In genomic region chrX:19879181-19879580, GRCh38 we compare ENCODE assay signal across 29 cellular contexts. TPM values are rescaled to one million over a fixed set of nuclear protein-coding genes. Genes with fewer than 3 reads are reported as not detected.
DNase-seq lines count a peak whose midpoint lies in the region; ATAC-seq, FAIRE-seq and TF ChIP-seq lines count a peak whose summit lies in the region.
"Had no signal": no experiment of that assay in that cellular context is flagged by ENCODE, and none has a peak within 500 bp of the region (broad histone marks: within the 10 kb centered on the region; RNA-seq: fewer than 3 reads in every experiment).

No MANE protein-coding gene starts in this region.

- DNase-seq in activated CD4-positive, alpha-beta T cell treated with anti-CD3 and anti-CD28 coated beads for 48 hours, result peak; percentile 7
- no peak for DNase-seq in activated CD4-positive, alpha-beta T cell treated with anti-CD3 and anti-CD28 coated beads for 36 hours
- no peak for DNase-seq in GM12891 (ENCODE audit: insufficient read length, low spot score)
- DNase-seq in UCSD-AML1 (lab: John Stamatoyannopoulos, UW; ENCODE audit: unreplicated experiment), result peak; percentile 25
- no peak for DNase-seq in stimulated activated naive B cell treated with anti-CD40 and anti-IgM and Interleukin-4, amounts not matched to agents 10 μg/mL and 1 μg/mL and 100 μg/mL, for 72 hours
- no peak for DNase-seq in middle frontal gyrus (ENCODE audit: extremely low spot score, low spot score)
- DNase-seq in activated T-helper 2 cell treated with anti-CD3 and anti-CD28 coated beads, Interferon-gamma antibody, Interleukin-2, Interleukin-4, amounts not matched to agents 10 μg/mL and 5 μg/mL and 100 μg/mL, durations not matched to agents 14 hours and 24 hours and 36 hours (ENCODE audit: low spot score), result no peak
- no peak for DNase-seq in NCI-H2029 (lab: John Stamatoyannopoulos, UW)
- DNase-seq: 8988T; activated CD4-positive, alpha-beta T cell treated with anti-CD3 and anti-CD28 coated beads for 1 hour; activated T-cell treated with anti-CD3 and anti-CD28 coated beads for 4 hours; anterior cingulate cortex; CD4-positive, CD25-positive, alpha-beta regulatory T cell; DMS79 treated with DMSO at 0.1 percent for 48 hours; HFFc6; naive B cell; NCI-H1417 treated with DMSO at 0.1 percent for 48 hours; NCI-H2081; NCI-H526 treated with DMSO at 0.1 percent for 48 hours; nucleus accumbens; PC-9; sigmoid colon; stimulated activated CD4-positive, alpha-beta T cell treated with anti-CD3 and anti-CD28 coated beads, Interleukin-4, amount 100 ng/mL, for 1 hour; substantia nigra had no signal

- FAIRE-seq in GM12891 (lab: Jason Lieb, UNC), result peak; percentile 58
- FAIRE-seq: bronchial epithelial cell had no signal

- H3K27ac Mint-ChIP-seq in activated CD4-positive, alpha-beta T cell treated with anti-CD3 and anti-CD28 coated beads for 36 hours, result no peak overlapping the region
- peak overlapping the region; percentile 77 for H3K27ac Mint-ChIP-seq in stimulated activated naive B cell treated with anti-CD40 and anti-IgM and Interleukin-4, amounts not matched to agents 10 μg/mL and 1 μg/mL and 100 μg/mL, for 72 hours
- no peak overlapping the region for H3K27ac Mint-ChIP-seq in activated T-helper 2 cell treated with anti-CD3 and anti-CD28 coated beads, Interferon-gamma antibody, Interleukin-2, Interleukin-4, amounts not matched to agents 10 μg/mL and 5 μg/mL and 100 μg/mL, durations not matched to agents 14 hours and 24 hours and 36 hours
- H3K27ac Mint-ChIP-seq: HFFc6, mesothelial cell of epicardium, type B pancreatic cell had no signal

- H3K4me1 Mint-ChIP-seq in activated CD4-positive, alpha-beta T cell treated with anti-CD3 and anti-CD28 coated beads for 36 hours, result peaks cover 75% of the 10 kb centered on the region
- H3K4me1 Mint-ChIP-seq in stimulated activated naive B cell treated with anti-CD40 and anti-IgM and Interleukin-4, amounts not matched to agents 10 μg/mL and 1 μg/mL and 100 μg/mL, for 72 hours, result peaks cover 56 to 84% of the 10 kb centered on the region in 2 donors
- peaks cover 63% of the 10 kb centered on the region for H3K4me1 Mint-ChIP-seq in activated T-helper 2 cell treated with anti-CD3 and anti-CD28 coated beads, Interferon-gamma antibody, Interleukin-2, Interleukin-4, amounts not matched to agents 10 μg/mL and 5 μg/mL and 100 μg/mL, durations not matched to agents 14 hours and 24 hours and 36 hours (ENCODE audit: low read depth)

- H3K9me3 Mint-ChIP-seq in activated CD4-positive, alpha-beta T cell treated with anti-CD3 and anti-CD28 coated beads for 36 hours (ENCODE audit: low read depth), result no peaks in the 10 kb centered on the region
- peaks cover 0 to 1% of the 10 kb centered on the region in 2 donors for H3K9me3 Mint-ChIP-seq in stimulated activated naive B cell treated with anti-CD40 and anti-IgM and Interleukin-4, amounts not matched to agents 10 μg/mL and 1 μg/mL and 100 μg/mL, for 72 hours
- H3K9me3 Mint-ChIP-seq in activated T-helper 2 cell treated with anti-CD3 and anti-CD28 coated beads, Interferon-gamma antibody, Interleukin-2, Interleukin-4, amounts not matched to agents 10 μg/mL and 5 μg/mL and 100 μg/mL, durations not matched to agents 14 hours and 24 hours and 36 hours, result no peaks in the 10 kb centered on the region
- H3K9me3 Mint-ChIP-seq: activated naive CD4-positive, alpha-beta T cell treated with anti-CD3 and anti-CD28 coated beads, Interleukin-2, amount 50 U/mL, for 72 hours; CD4-positive, CD25-positive, alpha-beta regulatory T cell; HFFc6; naive B cell had no signal

- intact Hi-C loops in activated CD4-positive, alpha-beta T cell treated with anti-CD3 and anti-CD28 coated beads for 36 hours (cut with DNase I, micrococcal nuclease), result no loop called here
- intact Hi-C loops in activated T-helper 2 cell treated with anti-CD3 and anti-CD28 coated beads, Interferon-gamma antibody, Interleukin-2, Interleukin-4, amounts not matched to agents 10 μg/mL and 5 μg/mL and 100 μg/mL, durations not matched to agents 14 hours and 24 hours and 36 hours (cut with micrococcal nuclease), result no loop called here

- H3K27me3 Mint-ChIP-seq in activated CD4-positive, alpha-beta T cell treated with anti-CD3 and anti-CD28 coated beads for 36 hours, result no peaks in the 10 kb centered on the region
- peaks cover 0 to 5% of the 10 kb centered on the region in 2 donors for H3K27me3 Mint-ChIP-seq in stimulated activated naive B cell treated with anti-CD40 and anti-IgM and Interleukin-4, amounts not matched to agents 10 μg/mL and 1 μg/mL and 100 μg/mL, for 72 hours
- H3K27me3 Mint-ChIP-seq in activated T-helper 2 cell treated with anti-CD3 and anti-CD28 coated beads, Interferon-gamma antibody, Interleukin-2, Interleukin-4, amounts not matched to agents 10 μg/mL and 5 μg/mL and 100 μg/mL, durations not matched to agents 14 hours and 24 hours and 36 hours (ENCODE audit: low read depth), result no peaks in the 10 kb centered on the region
- H3K27me3 Mint-ChIP-seq: CD4-positive, CD25-positive, alpha-beta regulatory T cell had no signal

- TF ChIP-seq POLR2A in GM12891 (IDR thresholded peaks at IDR 0.05; ENCODE audit: low read depth, low read length), result no peak

- POLR2A ChIA-PET in activated CD4-positive, alpha-beta T cell treated with anti-CD3 and anti-CD28 coated beads for 36 hours (lab: Charles Lee), result no interaction called here

- CTCF ChIA-PET in activated CD4-positive, alpha-beta T cell treated with anti-CD3 and anti-CD28 coated beads for 36 hours (lab: Charles Lee), result no interaction called here

- peaks cover 28% of the 10 kb centered on the region for H3K36me3 Mint-ChIP-seq in activated CD4-positive, alpha-beta T cell treated with anti-CD3 and anti-CD28 coated beads for 36 hours (ENCODE audit: low read depth)
- peaks cover 27 to 39% of the 10 kb centered on the region in 2 donors for H3K36me3 Mint-ChIP-seq in stimulated activated naive B cell treated with anti-CD40 and anti-IgM and Interleukin-4, amounts not matched to agents 10 μg/mL and 1 μg/mL and 100 μg/mL, for 72 hours
- peaks cover 27% of the 10 kb centered on the region for H3K36me3 Mint-ChIP-seq in activated T-helper 2 cell treated with anti-CD3 and anti-CD28 coated beads, Interferon-gamma antibody, Interleukin-2, Interleukin-4, amounts not matched to agents 10 μg/mL and 5 μg/mL and 100 μg/mL, durations not matched to agents 14 hours and 24 hours and 36 hours (ENCODE audit: low read depth)
- H3K36me3 Mint-ChIP-seq: type B pancreatic cell had no signal

- no peak overlapping the region for H3K4me3 Mint-ChIP-seq in activated CD4-positive, alpha-beta T cell treated with anti-CD3 and anti-CD28 coated beads for 36 hours
- peak overlapping the region in 1 of 2 donors; percentile 4 for H3K4me3 Mint-ChIP-seq in stimulated activated naive B cell treated with anti-CD40 and anti-IgM and Interleukin-4, amounts not matched to agents 10 μg/mL and 1 μg/mL and 100 μg/mL, for 72 hours
- no peak overlapping the region for H3K4me3 Mint-ChIP-seq in activated T-helper 2 cell treated with anti-CD3 and anti-CD28 coated beads, Interferon-gamma antibody, Interleukin-2, Interleukin-4, amounts not matched to agents 10 μg/mL and 5 μg/mL and 100 μg/mL, durations not matched to agents 14 hours and 24 hours and 36 hours (ENCODE audit: low read depth)
- H3K4me3 Mint-ChIP-seq: HFFc6, mesothelial cell of epicardium, type B pancreatic cell had no signal

- ATAC-seq in activated CD4-positive, alpha-beta T cell treated with anti-CD3 and anti-CD28 coated beads for 36 hours, result no peak
- no peak for ATAC-seq in stimulated activated naive B cell treated with anti-CD40 and anti-IgM and Interleukin-4, amounts not matched to agents 10 μg/mL and 1 μg/mL and 100 μg/mL, for 72 hours (replicated peaks)
- ATAC-seq: gastroesophageal sphincter had no signal

TF ChIP-seq in GM12891, 5 proteins besides CTCF, POLR2A, EP300 and RAD21:
- TF ChIP-seq POU2F2 (IDR thresholded peaks at IDR 0.05; ENCODE audit: low read depth, low read length), result no peak
- TF ChIP-seq PAX5 (IDR thresholded peaks at IDR 0.05; ENCODE audit: insufficient read depth, low read length, severe bottlenecking), result no peak
- no peak for TF ChIP-seq SPI1 (IDR thresholded peaks at IDR 0.05; ENCODE audit: low read depth, low read length)
- no peak for TF ChIP-seq POLR2AphosphoS5 (IDR thresholded peaks at IDR 0.05; ENCODE audit: low read depth, low read length)
- TF ChIP-seq TAF1 (IDR thresholded peaks at IDR 0.05; ENCODE audit: low read depth, low read length), result no peak

RNA-seq across cellular contexts. Expression of gene SH3KBP1, which starts 8.2 kb away (rescaled TPM):
- 10 to 100 TPM; 68.8 to 85.1 TPM for total RNA-seq in activated CD4-positive, alpha-beta T cell treated with anti-CD3 and anti-CD28 coated beads for 36 hours
- 103 TPM for polyA plus RNA-seq in GM12891 (2012; ENCODE audit: low read depth, missing spikeins)
- 61.6 and 67.9 TPM in 2 replicates for total RNA-seq in activated T-helper 2 cell treated with anti-CD3 and anti-CD28 coated beads, Interferon-gamma antibody, Interleukin-2, Interleukin-4, amounts not matched to agents 10 μg/mL and 5 μg/mL and 100 μg/mL, durations not matched to agents 14 hours and 24 hours and 36 hours

Comparison
In these comparisons a context has a peak if more than half of its experiments do, and no peak if none do; other contexts are left out.
1. DNase-seq: peak in activated CD4-positive, alpha-beta T cell treated with anti-CD3 and anti-CD28 coated beads for 48 hours (single experiment) and UCSD-AML1 (single experiment); none in activated CD4-positive, alpha-beta T cell treated with anti-CD3 and anti-CD28 coated beads for 36 hours (single experiment), GM12891 (single experiment), stimulated activated naive B cell treated with anti-CD40 and anti-IgM and Interleukin-4, amounts not matched to agents 10 μg/mL and 1 μg/mL and 100 μg/mL, for 72 hours (single experiment), middle frontal gyrus (single experiment), activated T-helper 2 cell treated with anti-CD3 and anti-CD28 coated beads, Interferon-gamma antibody, Interleukin-2, Interleukin-4, amounts not matched to agents 10 μg/mL and 5 μg/mL and 100 μg/mL, durations not matched to agents 14 hours and 24 hours and 36 hours (single experiment) and NCI-H2029 (single experiment).